In genomic region chr17:28810437-28810836, GRCh38 we compare ENCODE assay signal across 13 cellular contexts. TPM values are rescaled to one million over a fixed set of nuclear protein-coding genes. Genes with fewer than 3 reads are reported as not detected.
A peak's percentile ranks its signal among the peaks of the same experiment; 100 is the strongest.
DNase-seq lines count a peak whose midpoint lies in the region; ATAC-seq and TF ChIP-seq lines count a peak whose summit lies in the region.
"Had no signal": no experiment of that assay in that cellular context is flagged by ENCODE, and none has a peak within 500 bp of the region (broad histone marks: within the 10 kb centered on the region; RNA-seq: fewer than 3 reads in every experiment).

No MANE protein-coding gene starts in this region.

- WGBS in HUES64, result 83% methylated on average over 1 of the region's 1 CpG

- CTCF ChIA-PET in Calu3 (lab: Charles Lee), result interaction anchor here (1.0 to 1.1 kb wide), 2 partner anchors 47 to 67 kb away, joined by 3 to 5 read pairs; no protein-coding TSS in a partner anchor

- no peaks in the 10 kb centered on the region for H3K27me3 ChIP-seq in HUES64 (ENCODE audit: insufficient read depth, low read length)
- H3K27me3 ChIP-seq: cardiac muscle cell had no signal

- H3K4me3 ChIP-seq in HUES64 (ENCODE audit: low read length), result peak overlapping the region; percentile 82
- H3K4me3 ChIP-seq: cardiac muscle cell had no signal

- H3K36me3 Mint-ChIP-seq in Calu3 (ENCODE audit: insufficient read depth, unreplicated experiment), result peaks cover 69% of the 10 kb centered on the region
- peaks cover 11% of the 10 kb centered on the region for H3K36me3 Mint-ChIP-seq in brain
- H3K36me3 Mint-ChIP-seq in osteocyte (ENCODE audit: unreplicated experiment), result peaks cover 3% of the 10 kb centered on the region
- H3K36me3 Mint-ChIP-seq: IgD-negative memory B cell had no signal

- peaks cover 30% of the 10 kb centered on the region for H3K4me1 ChIP-seq in HUES64 (ENCODE audit: insufficient read depth, low read length)

- no TSS peak for BruUV-seq in Calu3 (replicated peaks; lab: Mats Ljungman, UMichigan)

- H3K9ac ChIP-seq in HUES64 (ENCODE audit: low read depth, low read length), result no peak overlapping the region; the same call in 1 of the 2 replicates

- ATAC-seq in HG02938 (IDR thresholded peaks at IDR 0.05; ENCODE audit: unreplicated experiment), result no peak

- no peak overlapping the region for H3K27ac ChIP-seq in HUES64 (ENCODE audit: low read depth, low read length)
- no peak overlapping the region for H3K27ac ChIP-seq in substantia nigra (ENCODE audit: low read depth, low read length, poor library complexity, severe bottlenecking)
- H3K27ac ChIP-seq: cardiac muscle cell had no signal

- peaks cover 28% of the 10 kb centered on the region for H3K4me1 Mint-ChIP-seq in Calu3 (ENCODE audit: low read depth, unreplicated experiment)
- H3K4me1 Mint-ChIP-seq in brain, result peaks cover 66% of the 10 kb centered on the region
- peaks cover 52% of the 10 kb centered on the region for H3K4me1 Mint-ChIP-seq in osteocyte (ENCODE audit: unreplicated experiment)

- no peak for TF ChIP-seq CTCF in Calu3 (IDR thresholded peaks at IDR 0.05; ENCODE audit: unreplicated experiment)
- no peak for TF ChIP-seq CTCF in brain (conservative IDR thresholded peaks at IDR 0.05)
- no peak for TF ChIP-seq CTCF in osteocyte (IDR thresholded peaks at IDR 0.05)

- H3K9me3 ChIP-seq in HUES64 (ENCODE audit: insufficient read depth, low read depth, low read length), result no peaks in the 10 kb centered on the region

- DNase-seq in Calu3 (no peak), osteocyte (ENCODE audit: extremely low spot score, unreplicated experiment) (no peak), OCI-M1 (lab: John Stamatoyannopoulos, UW) (no peak), NCI-H1417 treated with DMSO at 0.1 percent for 48 hours (lab: John Stamatoyannopoulos, UW) (no peak), substantia nigra (lab: John Stamatoyannopoulos, UW) (no peak)
- DNase-seq: NCI-H2081; stimulated activated naive CD4-positive, alpha-beta T cell treated with Interleukin-2 at 50 U/mL for 16 hours had no signal

- H3K9me3 Mint-ChIP-seq in Calu3 (ENCODE audit: low read depth, unreplicated experiment), result no peaks in the 10 kb centered on the region
- no peaks in the 10 kb centered on the region for H3K9me3 Mint-ChIP-seq in brain
- H3K9me3 Mint-ChIP-seq in osteocyte (ENCODE audit: unreplicated experiment), result no peaks in the 10 kb centered on the region
- H3K9me3 Mint-ChIP-seq: IgD-negative memory B cell; T-helper 1 cell treated with Interleukin-12 subunit alpha and Interleukin-12 subunit beta and Interleukin-4 antibody, amounts not matched to agents 30 μg/mL and 1 μg/mL, for 36 hours had no signal

- H3K4me3 Mint-ChIP-seq in Calu3 (ENCODE audit: low read depth, unreplicated experiment) (peak overlapping the region; percentile 85), brain (peak overlapping the region in 4 of 5 experiments; percentile 51 to 95 (median 94)), osteocyte (ENCODE audit: unreplicated experiment) (no peak overlapping the region)

- H3K27ac Mint-ChIP-seq in Calu3 (ENCODE audit: unreplicated experiment) (peak overlapping the region; percentile 85), brain (peak overlapping the region in 2 of 5 experiments; percentile 24 to 96), osteocyte (ENCODE audit: unreplicated experiment) (peak overlapping the region; percentile 50)

- intact Hi-C loops in Calu3 (cut with micrococcal nuclease; ENCODE audit: unreplicated experiment), result loop anchor here (2.0 kb wide), 1 partner anchor 48 kb away; no protein-coding TSS in a partner anchor

- H3K36me3 ChIP-seq in HUES64 (ENCODE audit: insufficient read depth, low read length), result peaks cover 14% of the 10 kb centered on the region

- no peaks in the 10 kb centered on the region for H3K27me3 Mint-ChIP-seq in Calu3 (ENCODE audit: unreplicated experiment)
- H3K27me3 Mint-ChIP-seq in brain, result peaks cover 8% of the 10 kb centered on the region
- no peaks in the 10 kb centered on the region for H3K27me3 Mint-ChIP-seq in osteocyte (ENCODE audit: unreplicated experiment)
- H3K27me3 Mint-ChIP-seq: IgD-negative memory B cell had no signal

RNA-seq across cellular contexts. Expression of gene FAM222B, which starts 32.2 kb away (rescaled TPM):
- total RNA-seq in Calu3 (2022) (37.7 and 42.1 TPM in 2 replicates), osteocyte (19.4 and 21.2 TPM in 2 replicates)
- 45.7 TPM for polyA plus RNA-seq in HUES64 (2013, experiment 1 of 2)
- 57.8 TPM for polyA plus RNA-seq in HUES64 (2013, experiment 2 of 2)
- 32.3 TPM for polyA plus RNA-seq in brain (ENCODE audit: insufficient read depth, low read depth, low replicate concordance)

RNA-seq across cellular contexts. Expression of gene ERAL1, which starts 44.4 kb away (rescaled TPM):
- total RNA-seq in Calu3 (2022), result 47.2 and 48.4 TPM in 2 replicates
- 61.7 TPM for polyA plus RNA-seq in HUES64 (2013, experiment 1 of 2)
- 65.8 TPM for polyA plus RNA-seq in HUES64 (2013, experiment 2 of 2)
- 91.1 TPM for polyA plus RNA-seq in brain (ENCODE audit: insufficient read depth, low read depth, low replicate concordance)
- total RNA-seq in osteocyte, result 38.3 and 38.5 TPM in 2 replicates
